Comparison of ENCODE assay signal across 1 cellular context in genomic region chr3:45124956-45125355, GRCh38.
TF ChIP-seq lines count a peak whose summit lies in the region.

No MANE protein-coding gene starts in this region.

TF ChIP-seq in IMR-90, 13 proteins besides CTCF, POLR2A, EP300 and RAD21:
- TF ChIP-seq MAZ (IDR thresholded peaks at IDR 0.05; ENCODE audit: borderline replicate concordance, low read depth, low read length), result no peak
- TF ChIP-seq CHD1 (IDR thresholded peaks at IDR 0.05; ENCODE audit: low read depth, low read length), result no peak
- no peak for TF ChIP-seq MAFK (IDR thresholded peaks at IDR 0.05; ENCODE audit: low read depth, low read length)
- TF ChIP-seq MXI1 (IDR thresholded peaks at IDR 0.05; ENCODE audit: borderline replicate concordance, low read depth, low read length), result no peak
